Comparison of ENCODE assay signal across 8 cellular contexts in genomic region chr12:31370645-31371620, GRCh38. TPM values are rescaled to one million over a fixed set of nuclear protein-coding genes. Genes with fewer than 3 reads are reported as not detected.
DNase-seq lines count a peak whose midpoint lies in the region; ATAC-seq and TF ChIP-seq lines count a peak whose summit lies in the region.

No MANE protein-coding gene starts in this region.

- H3K36me3 Mint-ChIP-seq in CD14-positive monocyte = no peaks in the 10 kb centered on the region

- H2BK15ac ChIP-seq in mesendoderm (replicated peaks; ENCODE audit: low read depth) = no peak overlapping the region

- peak overlapping the region; percentile 93 for H3K18ac ChIP-seq in mesendoderm (ENCODE audit: low read length)

- no TSS peak for BruUV-seq in mammary epithelial cell (replicated peaks; lab: Mats Ljungman, UMichigan)

- ATAC-seq in upper lobe of right lung = peak; percentile 66

- CTCF ChIA-PET in mammary epithelial cell (lab: Charles Lee; ENCODE audit: low non-redundant PET) = no interaction called here

- no peak overlapping the region for H3K23ac ChIP-seq in mesendoderm (ENCODE audit: low read length)

- H3K27ac Mint-ChIP-seq in CD14-positive monocyte = peak overlapping the region in 2 of 7 donors; percentile 25 to 49

- H3K4me1 ChIP-seq in breast epithelium (no peaks in the 10 kb centered on the region), mammary epithelial cell (ENCODE audit: insufficient read depth, low read length) (no peaks in the 10 kb centered on the region), endocrine pancreas (ENCODE audit: control insufficient read depth, insufficient read depth, low read length) (no peaks in the 10 kb centered on the region), mesendoderm (ENCODE audit: control insufficient read depth, low read depth, low read length) (peaks cover 17% of the 10 kb centered on the region), upper lobe of right lung (peaks cover 8% of the 10 kb centered on the region), testis (no peaks in the 10 kb centered on the region)

- peak overlapping the region; percentile 87 for H3K4ac ChIP-seq in mesendoderm (ENCODE audit: low read depth, low read length)

- H3K27ac ChIP-seq in breast epithelium = peak overlapping the region in 1 of 2 donors; percentile 45
- no peak overlapping the region for H3K27ac ChIP-seq in mammary epithelial cell (ENCODE audit: insufficient read depth, low read depth, low read length)
- H3K27ac ChIP-seq in mesendoderm (ENCODE audit: low read depth, low read length) = peak overlapping the region; percentile 100
- peak overlapping the region; percentile 26 for H3K27ac ChIP-seq in upper lobe of right lung
- H3K27ac ChIP-seq in testis = no peak overlapping the region

- H3K79me1 ChIP-seq in mesendoderm (ENCODE audit: low read length) = no peaks in the 10 kb centered on the region

- no peaks in the 10 kb centered on the region for H3K27me3 ChIP-seq in breast epithelium
- H3K27me3 ChIP-seq in mammary epithelial cell (ENCODE audit: insufficient read depth, low read length) = no peaks in the 10 kb centered on the region
- H3K27me3 ChIP-seq in endocrine pancreas (ENCODE audit: control insufficient read depth, insufficient read depth, low read length) = no peaks in the 10 kb centered on the region
- no peaks in the 10 kb centered on the region for H3K27me3 ChIP-seq in mesendoderm (ENCODE audit: insufficient read depth, low read length, poor library complexity)
- no peaks in the 10 kb centered on the region for H3K27me3 ChIP-seq in upper lobe of right lung
- H3K27me3 ChIP-seq in testis = no peaks in the 10 kb centered on the region

- H3K36me3 ChIP-seq in breast epithelium (no peaks in the 10 kb centered on the region), mammary epithelial cell (ENCODE audit: insufficient read depth, low read length) (no peaks in the 10 kb centered on the region), endocrine pancreas (ENCODE audit: control insufficient read depth, insufficient read depth, low read length) (no peaks in the 10 kb centered on the region), mesendoderm (ENCODE audit: control insufficient read depth, insufficient read depth, low read length) (no peaks in the 10 kb centered on the region), upper lobe of right lung (no peaks in the 10 kb centered on the region), testis (ENCODE audit: low read depth, missing control alignments) (no peaks in the 10 kb centered on the region)

- DNase-seq in breast epithelium (ENCODE audit: low spot score in 2 of 2) (no peak), mammary epithelial cell (no peak), mesendoderm (peak; percentile 98), upper lobe of right lung (no peak), ureter (ENCODE audit: low spot score) (no peak), testis (no peak), CD14-positive monocyte (ENCODE audit: low spot score) (no peak)

- intact Hi-C loops in breast epithelium (cut with DNase I; ENCODE audit: low total_unique reads) = no loop called here
- intact Hi-C loops in mammary epithelial cell (cut with micrococcal nuclease) = no loop called here
- intact Hi-C loops in upper lobe of right lung (cut with DNase I) = no loop called here
- intact Hi-C loops in testis (cut with DNase I; ENCODE audit: low total_unique reads) = no loop called here
- intact Hi-C loops in CD14-positive monocyte (cut with micrococcal nuclease) = no loop called here

- H3K79me2 ChIP-seq in mammary epithelial cell (ENCODE audit: insufficient read depth, low read length) (no peaks in the 10 kb centered on the region), mesendoderm (ENCODE audit: control insufficient read depth, insufficient read depth, low read length) (no peaks in the 10 kb centered on the region)

- H3K9ac ChIP-seq in mammary epithelial cell (ENCODE audit: insufficient read depth, low read length) = no peak overlapping the region
- no peak overlapping the region for H3K9ac ChIP-seq in endocrine pancreas (ENCODE audit: control insufficient read depth, insufficient read depth, low read length)
- H3K9ac ChIP-seq in mesendoderm (ENCODE audit: low read length) = peak overlapping the region; percentile 71

- H2AK5ac ChIP-seq in mesendoderm (ENCODE audit: low read length) = peak overlapping the region; percentile 96

- peak overlapping the region; percentile 89 for H2BK120ac ChIP-seq in mesendoderm (ENCODE audit: low read depth, low read length)

- no peak for TF ChIP-seq CTCF in breast epithelium (IDR thresholded peaks at IDR 0.05)
- TF ChIP-seq CTCF in mammary epithelial cell (conservative IDR thresholded peaks at IDR 0.05 in 1 of 2, IDR thresholded peaks at IDR 0.05 in 1 of 2; ENCODE audit: extremely low read depth in 1 of 2, insufficient read depth in 1 of 2, low read depth in 1 of 2, low read length in 2 of 2) = no peak
- no peak for TF ChIP-seq CTCF in upper lobe of right lung (IDR thresholded peaks at IDR 0.05)
- TF ChIP-seq CTCF in testis (IDR thresholded peaks at IDR 0.05) = no peak
- no peak for TF ChIP-seq CTCF in CD14-positive monocyte (IDR thresholded peaks at IDR 0.05)

- in situ Hi-C loops in mammary epithelial cell (cut with MboI; ENCODE audit: low sequenced_read_pairs in 2 of 2) = no loop called here

- dilution Hi-C loops in mammary epithelial cell (cut with HindIII; ENCODE audit: low sequenced_read_pairs) = no loop called here

- no peak overlapping the region for H4K8ac ChIP-seq in mesendoderm (ENCODE audit: low read depth, low read length)

- peak overlapping the region in 1 of 2 donors; percentile 81 for H3K4me3 Mint-ChIP-seq in CD14-positive monocyte

- H3K9me3 ChIP-seq in breast epithelium (no peaks in the 10 kb centered on the region), mammary epithelial cell (replicated peaks; ENCODE audit: insufficient read depth, low read length) (no peaks in the 10 kb centered on the region), endocrine pancreas (ENCODE audit: control insufficient read depth, low read length) (no peaks in the 10 kb centered on the region), upper lobe of right lung (no peaks in the 10 kb centered on the region), testis (no peaks in the 10 kb centered on the region)

- WGBS in mammary epithelial cell (ENCODE audit: low coverage, missing lambda C conversion rate) = 78% methylated on average over 9 of the region's 11 CpGs
- no CpG with 5 or more reads among the region's 11 CpGs for WGBS in mesendoderm (ENCODE audit: extremely low coverage, insufficient coverage, low lambda C conversion rate)
- WGBS in testis, 2 donors = 29 to 41% methylated on average over 9 to 11 of the region's 11 CpGs

- H4K5ac ChIP-seq in mesendoderm (ENCODE audit: low read length) = peak overlapping the region; percentile 95

- H2AFZ ChIP-seq in mammary epithelial cell (ENCODE audit: low read depth, low read length) = no peak overlapping the region

- H3K9me3 Mint-ChIP-seq in CD14-positive monocyte = peaks cover 0 to 2% (median 0%) of the 10 kb centered on the region in 7 donors

- no peak overlapping the region for H3K4me2 ChIP-seq in mammary epithelial cell (ENCODE audit: insufficient read depth, low read depth, low read length)
- H3K4me2 ChIP-seq in mesendoderm (ENCODE audit: low read length) = peak overlapping the region; percentile 47

- peak overlapping the region; percentile 95 for H2BK5ac ChIP-seq in mesendoderm (ENCODE audit: low read length)

- TF ChIP-seq POLR2A in breast epithelium (IDR thresholded peaks at IDR 0.05) = no peak
- no peak for TF ChIP-seq POLR2A in testis (IDR thresholded peaks at IDR 0.05)

- peak overlapping the region in 2 of 3 donors; percentile 33 to 62 for H3K4me3 ChIP-seq in breast epithelium
- H3K4me3 ChIP-seq in mammary epithelial cell (replicated peaks in 1 of 3; ENCODE audit: insufficient read depth in 1 of 3, low read depth in 2 of 3, low read length in 3 of 3) = no peak overlapping the region
- H3K4me3 ChIP-seq in endocrine pancreas (ENCODE audit: control insufficient read depth, insufficient read depth, low read length) = peak overlapping the region; percentile 65
- no peak overlapping the region for H3K4me3 ChIP-seq in mesendoderm (ENCODE audit: low read length)
- H3K4me3 ChIP-seq in upper lobe of right lung = peak overlapping the region; percentile 32
- H3K4me3 ChIP-seq in testis = peak overlapping the region in 1 of 2 donors; percentile 9

- no peaks in the 10 kb centered on the region for H3K27me3 Mint-ChIP-seq in CD14-positive monocyte (ENCODE audit: low read depth in 3 of 3)

- peaks cover 23% of the 10 kb centered on the region for H3K4me1 Mint-ChIP-seq in CD14-positive monocyte

- peak overlapping the region; percentile 92 for H3K56ac ChIP-seq in mesendoderm (ENCODE audit: low read length)

- no peaks in the 10 kb centered on the region for H4K20me1 ChIP-seq in mammary epithelial cell (ENCODE audit: insufficient read depth, low read length)

RNA-seq across cellular contexts. Expression of gene SINHCAF, which starts 45.0 kb away (rescaled TPM):
- total RNA-seq in breast epithelium = 10 to 100 TPM; 11.8 to 76.5 (median 54.7) TPM
- total RNA-seq in mammary epithelial cell = 10 to 100 TPM; 63.5 to 78.2 TPM
- 29.7 TPM for polyA plus RNA-seq in mammary epithelial cell
- 40.3 TPM for polyA minus RNA-seq in mammary epithelial cell
- polyA plus RNA-seq in mesendoderm (2013, experiment 1 of 2) = 320 TPM
- polyA plus RNA-seq in mesendoderm (2013, experiment 2 of 2) = 315 TPM
- total RNA-seq in upper lobe of right lung = 45.7 TPM
- 88.4 TPM for total RNA-seq in ureter
- total RNA-seq in testis = 10 to 100 TPM; 45.2 to 46.8 TPM
- 47.9 TPM for polyA plus RNA-seq in testis (ENCODE audit: insufficient read depth, low read depth, low replicate concordance)
- 10 to 100 TPM; 20.1 to 20.2 TPM for polyA plus RNA-seq in CD14-positive monocyte

Comparison
In these comparisons a context has a peak if more than half of its experiments do, and no peak if none do; other contexts are left out.
1. H3K4me3 ChIP-seq: peak in breast epithelium (2 of 3), endocrine pancreas (single experiment) and upper lobe of right lung (single experiment); none in mammary epithelial cell (0 of 3) and mesendoderm (single experiment).
2. H3K27ac ChIP-seq: peak in mesendoderm (single experiment) and upper lobe of right lung (single experiment); none in mammary epithelial cell (single experiment) and testis (0 of 2).